33 cellular contexts compared by ENCODE assay signal in genomic region chr7:464177-464711, GRCh38. TPM values are rescaled to one million over a fixed set of nuclear protein-coding genes. Genes with fewer than 3 reads are reported as not detected.
A peak's percentile ranks its signal among the peaks of the same experiment; 100 is the strongest.
DNase-seq lines count a peak whose midpoint lies in the region; ATAC-seq, FAIRE-seq and TF ChIP-seq lines count a peak whose summit lies in the region.
"Had no signal": no experiment of that assay in that cellular context is flagged by ENCODE, and none has a peak within 500 bp of the region (broad histone marks: within the 10 kb centered on the region; RNA-seq: fewer than 3 reads in every experiment).

No MANE protein-coding gene starts in this region.

- H3K9me3 ChIP-seq in kidney (ENCODE audit: control insufficient read depth in 1 of 2, low read length in 2 of 2) (no peaks in the 10 kb centered on the region), transverse colon (no peaks in the 10 kb centered on the region)
- H3K9me3 ChIP-seq: A549, colonic mucosa, gastroesophageal sphincter, lower lobe of right lung, mucosa of descending colon, pancreas, SJSA1 had no signal

- no peak for ATAC-seq in activated naive CD8-positive, alpha-beta T cell treated with anti-CD3 and anti-CD28 coated beads, Interleukin-2, amount 10 ng/mL, durations not matched to agents 7 days and 5 days (ENCODE audit: low read depth)
- ATAC-seq in GM18868 (IDR thresholded peaks at IDR 0.05; ENCODE audit: unreplicated experiment) = no peak
- no peak for ATAC-seq in stimulated activated naive CD8-positive, alpha-beta T cell treated with anti-CD3 and anti-CD28 coated beads, Interleukin-15, Interleukin-2, amounts not matched to agents 100 U/mL and 50 U/mL, for 24 hours
- ATAC-seq: gastroesophageal sphincter, lower lobe of right lung, natural killer cell had no signal

- TF ChIP-seq EP300 in transverse colon (IDR thresholded peaks at IDR 0.05; ENCODE audit: low read depth) = no peak

- POLR2A ChIA-PET in activated naive CD8-positive, alpha-beta T cell treated with anti-CD3 and anti-CD28 coated beads, Interleukin-2, amount 10 ng/mL, durations not matched to agents 7 days and 5 days (lab: Charles Lee) = no interaction called here

- TF ChIP-seq POLR2A in transverse colon (IDR thresholded peaks at IDR 0.05) = no peak

- no peak overlapping the region for H3K4me3 Mint-ChIP-seq in activated naive CD8-positive, alpha-beta T cell treated with anti-CD3 and anti-CD28 coated beads, Interleukin-2, amount 10 ng/mL, durations not matched to agents 7 days and 5 days
- no peak overlapping the region for H3K4me3 Mint-ChIP-seq in activated naive CD8-positive, alpha-beta T cell treated with anti-CD3 and anti-CD28 coated beads for 36 hours
- H3K4me3 Mint-ChIP-seq: activated CD4-positive, alpha-beta memory T cell treated with anti-CD3 and anti-CD28 coated beads for 36 hours; activated T-helper 1 cell treated with anti-CD3 and anti-CD28 coated beads, Interleukin-12 subunit alpha, Interleukin-12 subunit beta, Interleukin-2, Interleukin-4 antibody, amounts not matched to agents 30 ng/mL and 10 ng/mL and 1 ng/mL, durations not matched to agents 14 hours and 24 hours and 36 hours; CD4-positive, alpha-beta T cell; IgD-negative memory B cell; natural killer cell had no signal

- no peak for FAIRE-seq in kidney (lab: Jason Lieb, UNC)
- FAIRE-seq: A549, bronchial epithelial cell, pancreas had no signal

- H3K27me3 Mint-ChIP-seq in activated naive CD8-positive, alpha-beta T cell treated with anti-CD3 and anti-CD28 coated beads, Interleukin-2, amount 10 ng/mL, durations not matched to agents 7 days and 5 days = no peaks in the 10 kb centered on the region
- no peaks in the 10 kb centered on the region for H3K27me3 Mint-ChIP-seq in activated naive CD8-positive, alpha-beta T cell treated with anti-CD3 and anti-CD28 coated beads for 36 hours
- H3K27me3 Mint-ChIP-seq: activated CD4-positive, alpha-beta memory T cell treated with anti-CD3 and anti-CD28 coated beads for 36 hours; CD4-positive, alpha-beta T cell; IgD-negative memory B cell had no signal

- DNase-seq in activated naive CD8-positive, alpha-beta T cell treated with anti-CD3 and anti-CD28 coated beads, Interleukin-2, amount 10 ng/mL, durations not matched to agents 7 days and 5 days = peak; percentile 23
- no peak for DNase-seq in activated naive CD8-positive, alpha-beta T cell treated with anti-CD3 and anti-CD28 coated beads for 36 hours
- peak; percentile 59 for DNase-seq in kidney
- DNase-seq in posterior vena cava (ENCODE audit: low spot score) = peak; percentile 58
- DNase-seq in transverse colon = no peak
- DNase-seq in stimulated activated naive CD8-positive, alpha-beta T cell treated with anti-CD3 and anti-CD28 coated beads, Interleukin-15, Interleukin-2, amounts not matched to agents 100 U/mL and 50 U/mL, for 24 hours = no peak
- no peak for DNase-seq in stimulated activated CD4-positive, alpha-beta T cell treated with anti-CD3 and anti-CD28 coated beads, Interleukin-2, amount 100 ng/mL, for 24 hours
- DNase-seq: activated CD4-positive, alpha-beta memory T cell treated with anti-CD3 and anti-CD28 coated beads for 36 hours; activated CD4-positive, CD25-positive, alpha-beta regulatory T cell; activated CD8-positive, alpha-beta memory T cell treated with anti-CD3 and anti-CD28 coated beads, Interleukin-2, amount 50 U/mL, for 48 hours; activated naive CD4-positive, alpha-beta T cell treated with Interleukin-2 at 50 U/mL for 16 hours; amygdala; colonic mucosa; effector CD8-positive, alpha-beta T cell; natural killer cell; NCI-H2107; NCI-H446 treated with DMSO at 0.1 percent for 48 hours; NCI-H774; retina; stimulated activated CD4-positive, alpha-beta T cell treated with anti-CD3 and anti-CD28 coated beads, Interleukin-12 subunit alpha, Interleukin-12 subunit beta, amount 100 ng/mL, for 4 hours had no signal

- 79 to 92% methylated on average over 2 to 19 of the region's 19 CpGs for WGBS in transverse colon (ENCODE audit: low coverage in 1 of 2), 2 donors

- H3K27ac ChIP-seq in kidney (ENCODE audit: low read depth in 2 of 2, low read length in 2 of 2) = no peak overlapping the region
- no peak overlapping the region for H3K27ac ChIP-seq in transverse colon
- H3K27ac ChIP-seq: A549, colonic mucosa, gastroesophageal sphincter, GM23248, lower lobe of right lung, pancreas, SJSA1, tibial nerve had no signal

- no peaks in the 10 kb centered on the region for H3K36me3 Mint-ChIP-seq in activated naive CD8-positive, alpha-beta T cell treated with anti-CD3 and anti-CD28 coated beads, Interleukin-2, amount 10 ng/mL, durations not matched to agents 7 days and 5 days
- H3K36me3 Mint-ChIP-seq in activated naive CD8-positive, alpha-beta T cell treated with anti-CD3 and anti-CD28 coated beads for 36 hours = no peaks in the 10 kb centered on the region
- H3K36me3 Mint-ChIP-seq: activated CD4-positive, alpha-beta memory T cell treated with anti-CD3 and anti-CD28 coated beads for 36 hours; natural killer cell had no signal

- H3K36me3 ChIP-seq in kidney (ENCODE audit: control insufficient read depth in 1 of 2, insufficient read depth in 2 of 2, low read length in 2 of 2) (no peaks in the 10 kb centered on the region), transverse colon (no peaks in the 10 kb centered on the region)
- H3K36me3 ChIP-seq: colonic mucosa, gastroesophageal sphincter, lower lobe of right lung, pancreas, SJSA1, tibial nerve had no signal

- no peak overlapping the region for H3K4me3 ChIP-seq in kidney (ENCODE audit: low read length in 2 of 2)
- no peak overlapping the region for H3K4me3 ChIP-seq in transverse colon
- H3K4me3 ChIP-seq: A549, colonic mucosa, gastroesophageal sphincter, GM23248, lower lobe of right lung, mucosa of descending colon, pancreas, SJSA1, tibial nerve had no signal

- H3K4me1 ChIP-seq in kidney (ENCODE audit: control insufficient read depth in 1 of 2, insufficient read depth in 1 of 2, low read depth in 1 of 2, low read length in 2 of 2) (peaks cover 0 to 19% of the 10 kb centered on the region in 2 donors), transverse colon (peaks cover 0 to 4% (median 0%) of the 10 kb centered on the region in 4 donors)
- H3K4me1 ChIP-seq: A549, colonic mucosa, pancreas had no signal

- no peak overlapping the region for H3K27ac Mint-ChIP-seq in activated naive CD8-positive, alpha-beta T cell treated with anti-CD3 and anti-CD28 coated beads, Interleukin-2, amount 10 ng/mL, durations not matched to agents 7 days and 5 days
- H3K27ac Mint-ChIP-seq in activated naive CD8-positive, alpha-beta T cell treated with anti-CD3 and anti-CD28 coated beads for 36 hours = no peak overlapping the region
- H3K27ac Mint-ChIP-seq: activated CD4-positive, alpha-beta memory T cell treated with anti-CD3 and anti-CD28 coated beads for 36 hours; activated T-helper 1 cell treated with anti-CD3 and anti-CD28 coated beads, Interleukin-12 subunit alpha, Interleukin-12 subunit beta, Interleukin-2, Interleukin-4 antibody, amounts not matched to agents 30 ng/mL and 10 ng/mL and 1 ng/mL, durations not matched to agents 14 hours and 24 hours and 36 hours; CD4-positive, alpha-beta T cell; IgD-negative memory B cell; natural killer cell had no signal

- intact Hi-C loops in kidney (cut with DNase I) (no loop called here), posterior vena cava (cut with DNase I) (no loop called here), transverse colon (cut with DNase I; ENCODE audit: low total_unique reads) (no loop called here)

- no peak overlapping the region for H3K9ac ChIP-seq in kidney (ENCODE audit: low read length in 2 of 2)
- H3K9ac ChIP-seq: GM23248 had no signal

- H3K4me1 Mint-ChIP-seq in activated naive CD8-positive, alpha-beta T cell treated with anti-CD3 and anti-CD28 coated beads, Interleukin-2, amount 10 ng/mL, durations not matched to agents 7 days and 5 days = peaks cover 5% of the 10 kb centered on the region
- H3K4me1 Mint-ChIP-seq in activated naive CD8-positive, alpha-beta T cell treated with anti-CD3 and anti-CD28 coated beads for 36 hours = no peaks in the 10 kb centered on the region

- no peaks in the 10 kb centered on the region for H3K27me3 ChIP-seq in transverse colon
- H3K27me3 ChIP-seq: colonic mucosa, gastroesophageal sphincter, pancreas, SJSA1, tibial nerve had no signal

- in situ Hi-C loops in transverse colon (cut with MboI; ENCODE audit: low pct_ligation_motif_present in 1 of 4, low pct_unique_long_range_greater_than_20kb in 1 of 4, low sequenced_read_pairs in 3 of 4) = no loop called here

- H3K9me3 Mint-ChIP-seq in activated naive CD8-positive, alpha-beta T cell treated with anti-CD3 and anti-CD28 coated beads, Interleukin-2, amount 10 ng/mL, durations not matched to agents 7 days and 5 days = peaks cover 14% of the 10 kb centered on the region
- H3K9me3 Mint-ChIP-seq in activated naive CD8-positive, alpha-beta T cell treated with anti-CD3 and anti-CD28 coated beads for 36 hours = peaks cover 13% of the 10 kb centered on the region

- TF ChIP-seq CTCF in kidney (IDR thresholded peaks at IDR 0.05; ENCODE audit: borderline replicate concordance, extremely low read depth, insufficient read depth) = no peak
- TF ChIP-seq CTCF in transverse colon (IDR thresholded peaks at IDR 0.05) = no peak

RNA-seq across cellular contexts. Expression of gene PDGFA, which starts 55.4 kb away (rescaled TPM):
- under 1 TPM; 0.23 to 0.53 TPM for total RNA-seq in activated naive CD8-positive, alpha-beta T cell treated with anti-CD3 and anti-CD28 coated beads, Interleukin-2, amount 10 ng/mL, durations not matched to agents 7 days and 5 days
- total RNA-seq in activated naive CD8-positive, alpha-beta T cell treated with anti-CD3 and anti-CD28 coated beads for 36 hours = 1 to 10 TPM; 3.3 to 4.1 TPM
- 53.0 TPM for total RNA-seq in kidney
- polyA plus RNA-seq in kidney (ENCODE audit: insufficient read depth, low read depth, low replicate concordance) = 14.1 TPM
- 10 to 100 TPM; 54.1 to 63.1 TPM for total RNA-seq in posterior vena cava
- total RNA-seq in transverse colon = 100 to 1,000 TPM in 2 of 4 donors, 10 to 100 TPM in 2; 60.2 to 123 (median 104) TPM
- polyA plus RNA-seq: IgD-negative memory B cell had no signal

Comparison
In these comparisons a context has a peak if more than half of its experiments do, and no peak if none do; other contexts are left out.
1. DNase-seq: peak in activated naive CD8-positive, alpha-beta T cell treated with anti-CD3 and anti-CD28 coated beads, Interleukin-2, amount 10 ng/mL, durations not matched to agents 7 days and 5 days (single experiment), kidney (single experiment) and posterior vena cava (single experiment); none in activated naive CD8-positive, alpha-beta T cell treated with anti-CD3 and anti-CD28 coated beads for 36 hours (single experiment), transverse colon (single experiment), stimulated activated naive CD8-positive, alpha-beta T cell treated with anti-CD3 and anti-CD28 coated beads, Interleukin-15, Interleukin-2, amounts not matched to agents 100 U/mL and 50 U/mL, for 24 hours (single experiment) and stimulated activated CD4-positive, alpha-beta T cell treated with anti-CD3 and anti-CD28 coated beads, Interleukin-2, amount 100 ng/mL, for 24 hours (0 of 2).
2. RNA of gene PDGFA, which starts 55.4 kb away (total RNA-seq): 60.2 to 123 TPM in transverse colon, 54.1 to 63.1 TPM in posterior vena cava and 53.0 TPM in kidney (single experiment); 3.3 to 4.1 TPM in activated naive CD8-positive, alpha-beta T cell treated with anti-CD3 and anti-CD28 coated beads for 36 hours and 0.23 to 0.53 TPM in activated naive CD8-positive, alpha-beta T cell treated with anti-CD3 and anti-CD28 coated beads, Interleukin-2, amount 10 ng/mL, durations not matched to agents 7 days and 5 days; every median in the first group is over 10 times any median in the second.